Comparison of ENCODE assay signal across 12 cellular contexts in genomic region chr9:105114318-105114717, GRCh38.
DNase-seq lines count a peak whose midpoint lies in the region; ATAC-seq and TF ChIP-seq lines count a peak whose summit lies in the region.
"Had no signal": no experiment of that assay in that cellular context is flagged by ENCODE, and none has a peak within 500 bp of the region (broad histone marks: within the 10 kb centered on the region; RNA-seq: fewer than 3 reads in every experiment).

No MANE protein-coding gene starts in this region.

- peak overlapping the region; percentile 58 for H3K27ac Mint-ChIP-seq in activated CD8-positive, alpha-beta T cell treated with anti-CD3 and anti-CD28 coated beads, Interleukin-2, amount 10 ng/mL, durations not matched to agents 7 days and 5 days

- no peaks in the 10 kb centered on the region for H3K36me3 Mint-ChIP-seq in activated CD8-positive, alpha-beta T cell treated with anti-CD3 and anti-CD28 coated beads, Interleukin-2, amount 10 ng/mL, durations not matched to agents 7 days and 5 days (ENCODE audit: low read depth)

- H4K20me1 ChIP-seq in BLaER1 treated with 17β-estradiol and CSF1 and Interleukin-3, amounts not matched to agents 10 nM and 100 nM = no peaks in the 10 kb centered on the region

- no peak for TF ChIP-seq CTCF in dorsolateral prefrontal cortex (IDR thresholded peaks at IDR 0.05 in 54 of 56, conservative IDR thresholded peaks at IDR 0.05 in 2 of 56; ENCODE audit: low read depth in 1 of 56, partially characterized antibody in 56 of 56)

- peak overlapping the region; percentile 83 to 95 (median 89) for H3K4me2 ChIP-seq in BLaER1 treated with 17β-estradiol and CSF1 and Interleukin-3, amounts not matched to agents 10 nM and 100 nM

- no peaks in the 10 kb centered on the region for H3K9me3 Mint-ChIP-seq in activated CD8-positive, alpha-beta T cell treated with anti-CD3 and anti-CD28 coated beads, Interleukin-2, amount 10 ng/mL, durations not matched to agents 7 days and 5 days (ENCODE audit: insufficient read depth)

- CTCF ChIA-PET in activated CD8-positive, alpha-beta T cell treated with anti-CD3 and anti-CD28 coated beads, Interleukin-2, amount 10 ng/mL, durations not matched to agents 7 days and 5 days (lab: Charles Lee) = interaction anchor here (1.1 to 2.3 kb wide), 2 partner anchors 12 to 13 kb away, joined by 3 to 6 read pairs; no protein-coding TSS in a partner anchor

- ATAC-seq in GM18907 (IDR thresholded peaks at IDR 0.05; ENCODE audit: unreplicated experiment) = peak; percentile 87
- ATAC-seq in HG03103 (IDR thresholded peaks at IDR 0.05; ENCODE audit: low read depth, unreplicated experiment) = peak; percentile 46
- peak; percentile 68 for ATAC-seq in activated CD8-positive, alpha-beta T cell treated with anti-CD3 and anti-CD28 coated beads, Interleukin-2, amount 10 ng/mL, durations not matched to agents 7 days and 5 days
- no peak for ATAC-seq in GM21619 (IDR thresholded peaks at IDR 0.05; ENCODE audit: unreplicated experiment)
- ATAC-seq in GM19035 (IDR thresholded peaks at IDR 0.05; ENCODE audit: unreplicated experiment) = no peak
- ATAC-seq: foreskin keratinocyte, PC-3 had no signal

- peak overlapping the region; percentile 24 to 79 (median 58); a peak in 18 of 22 replicates for H3K9ac ChIP-seq in BLaER1 treated with 17β-estradiol and CSF1 and Interleukin-3, amounts not matched to agents 10 nM and 100 nM

- H3K27ac ChIP-seq in BLaER1 treated with 17β-estradiol and CSF1 and Interleukin-3, amounts not matched to agents 10 nM and 100 nM = peak overlapping the region; percentile 69 to 91 (median 77)
- H3K27ac ChIP-seq in effector memory CD4-positive, alpha-beta T cell (ENCODE audit: insufficient read depth, low read length, poor library complexity, severe bottlenecking) = no peak overlapping the region
- H3K27ac ChIP-seq in dorsolateral prefrontal cortex = no peak overlapping the region
- H3K27ac ChIP-seq: coronary artery, foreskin keratinocyte had no signal

- H3K4me3 Mint-ChIP-seq in activated CD8-positive, alpha-beta T cell treated with anti-CD3 and anti-CD28 coated beads, Interleukin-2, amount 10 ng/mL, durations not matched to agents 7 days and 5 days = peak overlapping the region; percentile 23

- POLR2A ChIA-PET in activated CD8-positive, alpha-beta T cell treated with anti-CD3 and anti-CD28 coated beads, Interleukin-2, amount 10 ng/mL, durations not matched to agents 7 days and 5 days (lab: Charles Lee) = no interaction called here

- H3K36me3 ChIP-seq in BLaER1 treated with 17β-estradiol and CSF1 and Interleukin-3, amounts not matched to agents 10 nM and 100 nM = no peaks in the 10 kb centered on the region
- no peaks in the 10 kb centered on the region for H3K36me3 ChIP-seq in effector memory CD4-positive, alpha-beta T cell (ENCODE audit: control insufficient read depth, insufficient read depth, low read length)

- intact Hi-C loops in dorsolateral prefrontal cortex (cut with DNase I) = no loop called here

- H3K4me1 ChIP-seq in BLaER1 treated with 17β-estradiol and CSF1 and Interleukin-3, amounts not matched to agents 10 nM and 100 nM = peaks cover 54 to 79% (median 65%) of the 10 kb centered on the region in 10 experiments
- H3K4me1 ChIP-seq in effector memory CD4-positive, alpha-beta T cell (ENCODE audit: control insufficient read depth, insufficient read depth, low read length, poor library complexity, severe bottlenecking) = peaks cover 19% of the 10 kb centered on the region
- H3K4me1 ChIP-seq: foreskin keratinocyte had no signal

- no peaks in the 10 kb centered on the region for H3K27me3 ChIP-seq in BLaER1 treated with 17β-estradiol and CSF1 and Interleukin-3, amounts not matched to agents 10 nM and 100 nM
- no peaks in the 10 kb centered on the region for H3K27me3 ChIP-seq in effector memory CD4-positive, alpha-beta T cell (replicated peaks; ENCODE audit: control insufficient read depth, insufficient read depth, low read length, poor library complexity, severe bottlenecking)
- no peaks in the 10 kb centered on the region for H3K27me3 ChIP-seq in dorsolateral prefrontal cortex
- H3K27me3 ChIP-seq: foreskin keratinocyte had no signal

- peak; percentile 64 for DNase-seq in activated CD8-positive, alpha-beta T cell treated with anti-CD3 and anti-CD28 coated beads, Interleukin-2, amount 10 ng/mL, durations not matched to agents 7 days and 5 days
- DNase-seq in effector memory CD4-positive, alpha-beta T cell = no peak
- no peak for DNase-seq in dorsolateral prefrontal cortex
- DNase-seq: C1 segment of cervical spinal cord, foreskin keratinocyte, PC-3 had no signal

- peak overlapping the region in 7 of 10 experiments; percentile 7 to 34 (median 24); a peak in 6 of 20 replicates for H3K4me3 ChIP-seq in BLaER1 treated with 17β-estradiol and CSF1 and Interleukin-3, amounts not matched to agents 10 nM and 100 nM
- no peak overlapping the region for H3K4me3 ChIP-seq in effector memory CD4-positive, alpha-beta T cell (ENCODE audit: insufficient read depth, low read depth, low read length, poor library complexity, severe bottlenecking)
- no peak overlapping the region for H3K4me3 ChIP-seq in dorsolateral prefrontal cortex
- H3K4me3 ChIP-seq: coronary artery had no signal

- peaks cover 32% of the 10 kb centered on the region for H3K4me1 Mint-ChIP-seq in activated CD8-positive, alpha-beta T cell treated with anti-CD3 and anti-CD28 coated beads, Interleukin-2, amount 10 ng/mL, durations not matched to agents 7 days and 5 days (ENCODE audit: low read depth)

- no peaks in the 10 kb centered on the region for H3K9me3 ChIP-seq in BLaER1 treated with 17β-estradiol and CSF1 and Interleukin-3, amounts not matched to agents 10 nM and 100 nM (replicated peaks in 1 of 11)
- H3K9me3 ChIP-seq in effector memory CD4-positive, alpha-beta T cell (ENCODE audit: control insufficient read depth, low read length) = no peaks in the 10 kb centered on the region

- peaks cover 13% of the 10 kb centered on the region for H3K27me3 Mint-ChIP-seq in activated CD8-positive, alpha-beta T cell treated with anti-CD3 and anti-CD28 coated beads, Interleukin-2, amount 10 ng/mL, durations not matched to agents 7 days and 5 days (ENCODE audit: low read depth)

Comparison
In these comparisons a context has a peak if more than half of its experiments do, and no peak if none do; other contexts are left out.
1. H3K27ac ChIP-seq: peak in BLaER1 treated with 17β-estradiol and CSF1 and Interleukin-3, amounts not matched to agents 10 nM and 100 nM (11 of 11); none in effector memory CD4-positive, alpha-beta T cell (single experiment) and dorsolateral prefrontal cortex (0 of 59).
2. H3K4me3 ChIP-seq: peak in BLaER1 treated with 17β-estradiol and CSF1 and Interleukin-3, amounts not matched to agents 10 nM and 100 nM (7 of 10); none in effector memory CD4-positive, alpha-beta T cell (single experiment) and dorsolateral prefrontal cortex (0 of 59).
3. ATAC-seq: peak in GM18907 (single experiment), HG03103 (single experiment) and activated CD8-positive, alpha-beta T cell treated with anti-CD3 and anti-CD28 coated beads, Interleukin-2, amount 10 ng/mL, durations not matched to agents 7 days and 5 days (single experiment); none in GM21619 (single experiment) and GM19035 (single experiment).